ENCODE assay signal across 21 cellular contexts in genomic region chr1:242784807-242785206, GRCh38.
DNase-seq lines count a peak whose midpoint lies in the region; ATAC-seq lines count a peak whose summit lies in the region.
"Had no signal": no experiment of that assay in that cellular context is flagged by ENCODE, and none has a peak within 500 bp of the region (broad histone marks: within the 10 kb centered on the region; RNA-seq: fewer than 3 reads in every experiment).

No MANE protein-coding gene starts in this region.

- no peaks in the 10 kb centered on the region for H3K27me3 Mint-ChIP-seq in stimulated activated memory B cell treated with anti-CD40 and anti-IgM and Interleukin-4, amounts not matched to agents 10 μg/mL and 1 μg/mL and 100 μg/mL, for 72 hours
- H3K27me3 Mint-ChIP-seq: dendritic cell treated with granulocyte-macrophage colony-stimulating factor and Interleukin-4, amounts not matched to agents 40 ng/mL and 50 ng/mL, for 4 days had no signal

- ATAC-seq in stimulated activated memory B cell treated with anti-CD40 and anti-IgM and Interleukin-4, amounts not matched to agents 10 μg/mL and 1 μg/mL and 100 μg/mL, for 72 hours, result no peak
- ATAC-seq: gastrocnemius medialis; naive thymus-derived CD4-positive, alpha-beta T cell; Panc1; pancreas had no signal

- peaks cover 56% of the 10 kb centered on the region for H3K4me1 Mint-ChIP-seq in stimulated activated memory B cell treated with anti-CD40 and anti-IgM and Interleukin-4, amounts not matched to agents 10 μg/mL and 1 μg/mL and 100 μg/mL, for 72 hours
- H3K4me1 Mint-ChIP-seq: naive thymus-derived CD4-positive, alpha-beta T cell had no signal

- H3K27ac ChIP-seq in cingulate gyrus (ENCODE audit: low read depth, low read length), result peak overlapping the region; percentile 16
- H3K27ac ChIP-seq: ascending aorta, gastrocnemius medialis, pancreas, SK-N-MC had no signal

- H3K36me3 Mint-ChIP-seq in stimulated activated memory B cell treated with anti-CD40 and anti-IgM and Interleukin-4, amounts not matched to agents 10 μg/mL and 1 μg/mL and 100 μg/mL, for 72 hours, result peaks cover 11% of the 10 kb centered on the region
- H3K36me3 Mint-ChIP-seq: naive thymus-derived CD4-positive, alpha-beta T cell had no signal

- peak overlapping the region; percentile 90 for H3K27ac Mint-ChIP-seq in stimulated activated memory B cell treated with anti-CD40 and anti-IgM and Interleukin-4, amounts not matched to agents 10 μg/mL and 1 μg/mL and 100 μg/mL, for 72 hours
- H3K27ac Mint-ChIP-seq: activated naive CD4-positive, alpha-beta T cell treated with anti-CD3 and anti-CD28 coated beads for 36 hours; dendritic cell treated with granulocyte-macrophage colony-stimulating factor and Interleukin-4, amounts not matched to agents 40 ng/mL and 50 ng/mL, for 4 days; H9; naive thymus-derived CD4-positive, alpha-beta T cell had no signal

- H3K4me3 Mint-ChIP-seq in stimulated activated memory B cell treated with anti-CD40 and anti-IgM and Interleukin-4, amounts not matched to agents 10 μg/mL and 1 μg/mL and 100 μg/mL, for 72 hours, result no peak overlapping the region
- H3K4me3 Mint-ChIP-seq: activated naive CD4-positive, alpha-beta T cell treated with anti-CD3 and anti-CD28 coated beads for 36 hours; dendritic cell treated with granulocyte-macrophage colony-stimulating factor and Interleukin-4, amounts not matched to agents 40 ng/mL and 50 ng/mL, for 4 days; H9; naive thymus-derived CD4-positive, alpha-beta T cell had no signal

- H3K9me3 Mint-ChIP-seq in stimulated activated memory B cell treated with anti-CD40 and anti-IgM and Interleukin-4, amounts not matched to agents 10 μg/mL and 1 μg/mL and 100 μg/mL, for 72 hours, result peaks cover 7% of the 10 kb centered on the region
- H3K9me3 Mint-ChIP-seq: activated naive CD4-positive, alpha-beta T cell treated with anti-CD3 and anti-CD28 coated beads for 36 hours; dendritic cell treated with granulocyte-macrophage colony-stimulating factor and Interleukin-4, amounts not matched to agents 40 ng/mL and 50 ng/mL, for 4 days; H9 had no signal

- DNase-seq in HT1080 (ENCODE audit: low read depth) (peak; percentile 58), NCI-H774 (lab: John Stamatoyannopoulos, UW) (peak; percentile 64), GM19238 (ENCODE audit: insufficient read length, low spot score) (no peak), D341Med (ENCODE audit: low spot score) (no peak), inferior parietal cortex (ENCODE audit: extremely low spot score) (no peak)
- DNase-seq: activated CD4-positive, alpha-beta T cell treated with anti-CD3 and anti-CD28 coated beads, Interleukin-2, amount 50 U/mL, for 4 hours; activated naive CD4-positive, alpha-beta T cell treated with anti-CD3 and anti-CD28 coated beads for 36 hours; DMS79; gastrocnemius medialis; H9; naive thymus-derived CD4-positive, alpha-beta T cell; NCI-H187; NCI-H524 treated with DMSO at 0.1 percent for 48 hours; pancreas; stimulated activated CD4-positive, alpha-beta T cell treated with anti-CD3 and anti-CD28 coated beads, Interleukin-4, amount 100 ng/mL, for 24 hours had no signal

Comparison
In these comparisons a context has a peak if more than half of its experiments do, and no peak if none do; other contexts are left out.
1. DNase-seq: peak in HT1080 (single experiment) and NCI-H774 (single experiment); none in GM19238 (single experiment), D341Med (single experiment) and inferior parietal cortex (single experiment).